In genomic region chr9:114205171-114206015, GRCh38 we compare ENCODE assay signal across 19 cellular contexts. TPM values are rescaled to one million over a fixed set of nuclear protein-coding genes. Genes with fewer than 3 reads are reported as not detected.
DNase-seq lines count a peak whose midpoint lies in the region; ATAC-seq, FAIRE-seq and TF ChIP-seq lines count a peak whose summit lies in the region.
"Had no signal": no experiment of that assay in that cellular context is flagged by ENCODE, and none has a peak within 500 bp of the region (broad histone marks: within the 10 kb centered on the region; RNA-seq: fewer than 3 reads in every experiment).

No MANE protein-coding gene starts in this region.

- H3K4me3 ChIP-seq in GM23338 (no peak overlapping the region), H1 (ENCODE audit: extremely low read depth in 1 of 4, insufficient read depth in 2 of 4, low read depth in 3 of 4, low read length in 4 of 4) (no peak overlapping the region), lower lobe of right lung (no peak overlapping the region)
- H3K4me3 ChIP-seq: HAP-1, spleen had no signal

- H3K4me2 ChIP-seq in GM23338 (no peak overlapping the region), H1 (ENCODE audit: insufficient read depth in 1 of 2, low read depth in 2 of 2, low read length in 2 of 2) (0 out of 4 replicates have a peak overlapping the region, but pooled peaks of 1 of the 2 experiments have one; percentile 20), H9 (ENCODE audit: insufficient read depth, insufficient read length, low read length) (no peak overlapping the region)

- H4K5ac ChIP-seq in H1 (ENCODE audit: insufficient read length, low read depth, low read length) (no peak overlapping the region), H9 (ENCODE audit: insufficient read length, low read depth, low read length) (no peak overlapping the region)

- H3K9ac ChIP-seq in H1 (replicated peaks in 1 of 4; ENCODE audit: extremely low read depth in 1 of 4, low read depth in 3 of 4, low read length in 3 of 4): no peak overlapping the region
- H3K9ac ChIP-seq in H9 (ENCODE audit: extremely low read depth, insufficient read length, low read length): no peak overlapping the region

- H3K14ac ChIP-seq in H1 (ENCODE audit: insufficient read length) (no peak overlapping the region), H9 (ENCODE audit: insufficient read depth, low read length) (no peak overlapping the region; the same call in 1 of the 2 replicates)

- no peak overlapping the region for H2BK12ac ChIP-seq in H1 (ENCODE audit: low read depth, low read length)
- no peak overlapping the region for H2BK12ac ChIP-seq in H9 (ENCODE audit: insufficient read length, low read depth, low read length)

- H3K18ac ChIP-seq in H1 (ENCODE audit: extremely low read depth, low read length): no peak overlapping the region; the same call in 1 of the 2 replicates
- no peak overlapping the region for H3K18ac ChIP-seq in H9 (ENCODE audit: insufficient read length, low read depth, low read length)

- H2BK5ac ChIP-seq in H1 (ENCODE audit: low read depth, low read length) (no peak overlapping the region; the same call in 1 of the 2 replicates), H9 (ENCODE audit: insufficient read length, low read length) (no peak overlapping the region)

- H2BK120ac ChIP-seq in H1 (replicated peaks; ENCODE audit: low read depth, low read length) (no peak overlapping the region), H9 (ENCODE audit: low read depth, low read length, poor library complexity, severe bottlenecking) (no peak overlapping the region)

- H2AK5ac ChIP-seq in H1 (ENCODE audit: low read depth, low read length): no peak overlapping the region
- H2AK5ac ChIP-seq in H9 (ENCODE audit: insufficient read length, low read length): no peak overlapping the region

- no peak for TF ChIP-seq POLR2A in H1 (IDR thresholded peaks at IDR 0.05; ENCODE audit: control extremely low read depth in 1 of 2, low read depth in 2 of 2, low read length in 2 of 2)

- H4K91ac ChIP-seq in H1 (replicated peaks; ENCODE audit: insufficient read length, low read length) (no peak overlapping the region), H9 (ENCODE audit: insufficient read length, low read depth, low read length) (no peak overlapping the region)

- no peaks in the 10 kb centered on the region for H3K9me2 ChIP-seq in GM23338 (ENCODE audit: insufficient read depth)

- H4K8ac ChIP-seq in H1 (ENCODE audit: extremely low read depth, insufficient read depth, low read length) (no peak overlapping the region), H9 (replicated peaks; ENCODE audit: insufficient read length, low read depth, low read length) (no peak overlapping the region)

- POLR2A ChIA-PET in H1 (lab: Charles Lee; ENCODE audit: partially characterized antibody): no interaction called here

- no peaks in the 10 kb centered on the region for H3K9me3 ChIP-seq in H1 (ENCODE audit: insufficient read depth in 2 of 2, low read depth in 1 of 2, low read length in 1 of 2)
- no peaks in the 10 kb centered on the region for H3K9me3 ChIP-seq in lower lobe of right lung
- H3K9me3 ChIP-seq in H9 (ENCODE audit: control insufficient read depth, low read depth, low read length): no peaks in the 10 kb centered on the region
- H3K9me3 ChIP-seq: HAP-1, spleen had no signal

- ATAC-seq in GM23338 (peak; percentile 27; the same call in 2 of the 3 replicates), lower lobe of right lung (no peak), sciatic nerve (peak; percentile 41), GM19324 (IDR thresholded peaks at IDR 0.05; ENCODE audit: low FRiP score, unreplicated experiment) (no peak)
- ATAC-seq: T-cell had no signal

- H3K4me1 Mint-ChIP-seq in GM23338: peaks cover 27% of the 10 kb centered on the region
- H3K4me1 Mint-ChIP-seq in H9: peaks cover 15 to 34% of the 10 kb centered on the region in 2 experiments
- H3K4me1 Mint-ChIP-seq: activated CD4-positive, alpha-beta memory T cell treated with anti-CD3 and anti-CD28 coated beads, Interleukin-2, amount 10 ng/mL, durations not matched to agents 7 days and 5 days; stimulated activated memory B cell treated with anti-CD40 and anti-IgM and Interleukin-4, amounts not matched to agents 10 μg/mL and 1 μg/mL and 100 μg/mL, for 72 hours; T-cell had no signal

- TF ChIP-seq CTCF in GM23338 (conservative IDR thresholded peaks at IDR 0.05; ENCODE audit: low read depth in 2 of 2) (no peak), H1 (IDR thresholded peaks at IDR 0.05; ENCODE audit: control extremely low read depth in 1 of 3, insufficient read depth in 1 of 3, low read depth in 1 of 3, low read length in 3 of 3) (no peak), lower lobe of right lung (IDR thresholded peaks at IDR 0.05) (no peak), H9 (conservative IDR thresholded peaks at IDR 0.05) (no peak)

- H3K27ac ChIP-seq in GM23338 (ENCODE audit: low read depth) (no peak overlapping the region), H1 (ENCODE audit: low read depth, low read length) (no peak overlapping the region; the same call in 1 of the 2 replicates), lower lobe of right lung (no peak overlapping the region), H9 (ENCODE audit: insufficient read length, low read depth, low read length) (no peak overlapping the region)
- H3K27ac ChIP-seq: RWPE1, spleen, VCaP had no signal

- CTCF ChIA-PET in H1 (lab: Charles Lee; ENCODE audit: partially characterized antibody): interaction anchor here (0.7 to 3.4 kb wide), 11 partner anchors 7 to 122 kb away, joined by 3 to 12 read pairs (median 4); partner anchors contain the start of gene KIF12

- H3K36me3 Mint-ChIP-seq in GM23338 (ENCODE audit: low read depth) (peaks cover 3% of the 10 kb centered on the region; the same call in 1 of the 3 replicates), H9 (ENCODE audit: insufficient read depth in 1 of 3, low read depth in 3 of 3) (peaks cover 0 to 12% (median 0%) of the 10 kb centered on the region in 3 experiments; a peak in 3 of 7 replicates)
- H3K36me3 Mint-ChIP-seq: stimulated activated memory B cell treated with anti-CD40 and anti-IgM and Interleukin-4, amounts not matched to agents 10 μg/mL and 1 μg/mL and 100 μg/mL, for 72 hours; T-cell had no signal

- no peak overlapping the region for H3K4ac ChIP-seq in H1 (replicated peaks; ENCODE audit: insufficient read length, low read depth, low read length)
- no peak overlapping the region for H3K4ac ChIP-seq in H9 (ENCODE audit: low read depth, low read length)

- no peak overlapping the region for H2BK20ac ChIP-seq in H1 (ENCODE audit: low read length)
- no peak overlapping the region for H2BK20ac ChIP-seq in H9 (ENCODE audit: low read depth, low read length, poor library complexity, severe bottlenecking)

- intact Hi-C loops in lower lobe of right lung (cut with DNase I): no loop called here
- intact Hi-C loops in sciatic nerve (cut with DNase I): loop anchor here (10.0 kb wide), 1 partner anchor 51 kb away; the partner anchor contains the start of gene COL27A1

- TF ChIP-seq EP300 in H1 (IDR thresholded peaks at IDR 0.05; ENCODE audit: borderline replicate concordance in 1 of 2, low read depth in 2 of 2, low read length in 2 of 2): no peak

- H2BK15ac ChIP-seq in H1 (ENCODE audit: low read length) (no peak overlapping the region), H9 (ENCODE audit: low read depth, low read length) (no peak overlapping the region)

- peaks cover 19% of the 10 kb centered on the region for H3K27me3 Mint-ChIP-seq in GM23338 (ENCODE audit: insufficient read depth, low read depth, poor library complexity)
- H3K27me3 Mint-ChIP-seq in H9 (ENCODE audit: low read depth): no peaks in the 10 kb centered on the region
- H3K27me3 Mint-ChIP-seq: activated CD4-positive, alpha-beta memory T cell treated with anti-CD3 and anti-CD28 coated beads, Interleukin-2, amount 10 ng/mL, durations not matched to agents 7 days and 5 days; T-cell had no signal

- H3K36me3 ChIP-seq in GM23338 (ENCODE audit: insufficient read depth) (no peaks in the 10 kb centered on the region), H1 (ENCODE audit: control insufficient read depth in 2 of 4, insufficient read depth in 4 of 4, low read length in 3 of 4) (no peaks in the 10 kb centered on the region; a peak in 1 of 8 replicates), lower lobe of right lung (no peaks in the 10 kb centered on the region)
- H3K36me3 ChIP-seq: spleen had no signal

- DNase-seq in GM23338 (ENCODE audit: low spot score): no peak
- DNase-seq in H1 (ENCODE audit: low read depth in 1 of 2, low spot score in 2 of 2): no peak
- peak; percentile 22 for DNase-seq in lower lobe of right lung
- peak; percentile 75 for DNase-seq in sciatic nerve (ENCODE audit: low spot score)
- no peak for DNase-seq in AML-193 (lab: John Stamatoyannopoulos, UW)
- no peak for DNase-seq in H9
- no peak for DNase-seq in activated gamma-delta T cell (lab: John Stamatoyannopoulos, UW)
- DNase-seq: activated CD4-positive, alpha-beta memory T cell treated with anti-CD3 and anti-CD28 coated beads, Interleukin-2, amount 10 ng/mL, durations not matched to agents 7 days and 5 days; foreskin fibroblast; GF-D8; NCI-H226; spleen; T-cell had no signal

- H3K27me3 ChIP-seq in GM23338 (ENCODE audit: insufficient read depth) (no peaks in the 10 kb centered on the region), H1 (replicated peaks in 1 of 4; ENCODE audit: control insufficient read depth in 3 of 4, extremely low read depth in 1 of 4, insufficient read depth in 3 of 4, low read length in 3 of 4) (no peaks in the 10 kb centered on the region), lower lobe of right lung (ENCODE audit: low read depth) (no peaks in the 10 kb centered on the region), H9 (ENCODE audit: insufficient read depth, low read length) (no peaks in the 10 kb centered on the region)
- H3K27me3 ChIP-seq: spleen had no signal

- no peak overlapping the region for H3K56ac ChIP-seq in H1 (replicated peaks; ENCODE audit: insufficient read length, low read depth, low read length)
- no peak overlapping the region for H3K56ac ChIP-seq in H9 (ENCODE audit: insufficient read length, low read depth, low read length)

- no peaks in the 10 kb centered on the region for H3K23me2 ChIP-seq in H1 (ENCODE audit: low read depth, low read length)
- no peaks in the 10 kb centered on the region for H3K23me2 ChIP-seq in H9 (ENCODE audit: insufficient read length, low read depth, low read length, poor library complexity, severe bottlenecking)

- TF ChIP-seq RAD21 in H1 (IDR thresholded peaks at IDR 0.05 in 1 of 2, conservative IDR thresholded peaks at IDR 0.05 in 1 of 2; ENCODE audit: low read depth in 2 of 2, low read length in 2 of 2): no peak

- no peak for FAIRE-seq in H1 (lab: Jason Lieb, UNC)
- FAIRE-seq: GM12892 had no signal

- H3K79me1 ChIP-seq in H1 (ENCODE audit: low read depth, low read length) (no peaks in the 10 kb centered on the region), H9 (ENCODE audit: insufficient read depth, low read depth, low read length, poor library complexity, severe bottlenecking) (no peaks in the 10 kb centered on the region)

- H3K9me3 Mint-ChIP-seq in GM23338: no peaks in the 10 kb centered on the region
- H3K9me3 Mint-ChIP-seq in H9: no peaks in the 10 kb centered on the region
- H3K9me3 Mint-ChIP-seq: activated CD4-positive, alpha-beta memory T cell treated with anti-CD3 and anti-CD28 coated beads, Interleukin-2, amount 10 ng/mL, durations not matched to agents 7 days and 5 days; stimulated activated memory B cell treated with anti-CD40 and anti-IgM and Interleukin-4, amounts not matched to agents 10 μg/mL and 1 μg/mL and 100 μg/mL, for 72 hours; T-cell had no signal

- no peak overlapping the region for H2AFZ ChIP-seq in GM23338
- H2AFZ ChIP-seq in H1 (ENCODE audit: low read length): no peak overlapping the region
- no peak overlapping the region for H2AFZ ChIP-seq in H9 (ENCODE audit: low read length)

- no peak overlapping the region for H3T11ph ChIP-seq in H9 (ENCODE audit: low read length)

- H3K4me3 Mint-ChIP-seq in GM23338 (peak overlapping the region; percentile 25; the same call in 1 of the 3 replicates), H9 (no peak overlapping the region)
- H3K4me3 Mint-ChIP-seq: activated CD4-positive, alpha-beta memory T cell treated with anti-CD3 and anti-CD28 coated beads, Interleukin-2, amount 10 ng/mL, durations not matched to agents 7 days and 5 days; stimulated activated memory B cell treated with anti-CD40 and anti-IgM and Interleukin-4, amounts not matched to agents 10 μg/mL and 1 μg/mL and 100 μg/mL, for 72 hours; T-cell had no signal

- H3K27ac Mint-ChIP-seq in GM23338 (peak overlapping the region; percentile 46; the same call in 1 of the 2 replicates), H9 (peak overlapping the region in 1 of 3 experiments; percentile 85; a peak in 1 of 7 replicates)
- H3K27ac Mint-ChIP-seq: activated CD4-positive, alpha-beta memory T cell treated with anti-CD3 and anti-CD28 coated beads, Interleukin-2, amount 10 ng/mL, durations not matched to agents 7 days and 5 days; stimulated activated memory B cell treated with anti-CD40 and anti-IgM and Interleukin-4, amounts not matched to agents 10 μg/mL and 1 μg/mL and 100 μg/mL, for 72 hours; T-cell had no signal

- H3K79me2 ChIP-seq in GM23338 (replicated peaks; ENCODE audit: insufficient read depth): no peaks in the 10 kb centered on the region
- no peaks in the 10 kb centered on the region for H3K79me2 ChIP-seq in H1 (ENCODE audit: control insufficient read depth in 1 of 2, insufficient read depth in 2 of 2, low read length in 2 of 2)
- no peaks in the 10 kb centered on the region for H3K79me2 ChIP-seq in H9 (ENCODE audit: insufficient read depth, low read length)

- H3K23ac ChIP-seq in H1 (ENCODE audit: insufficient read length): no peak overlapping the region
- H3K23ac ChIP-seq in H9 (ENCODE audit: insufficient read length, low read depth, low read length): no peak overlapping the region

- no peaks in the 10 kb centered on the region for H3F3A ChIP-seq in GM23338 (replicated peaks; ENCODE audit: low read depth)

- H3K4me1 ChIP-seq in GM23338 (ENCODE audit: insufficient read depth) (no peaks in the 10 kb centered on the region), H1 (replicated peaks in 1 of 4; ENCODE audit: control insufficient read depth in 3 of 4, insufficient read depth in 4 of 4, low read length in 3 of 4) (peaks cover 0 to 24% (median 6%) of the 10 kb centered on the region in 4 experiments; a peak in 4 of 7 replicates), lower lobe of right lung (no peaks in the 10 kb centered on the region), H9 (ENCODE audit: insufficient read depth, low read length) (no peaks in the 10 kb centered on the region)
- H3K4me1 ChIP-seq: HAP-1 had no signal

- 73% methylated on average over 10 of the region's 10 CpGs; no CpG with 5 or more reads in 1 of the 2 experiments for WGBS in H1 (ENCODE audit: extremely low coverage in 1 of 2, insufficient coverage in 1 of 2, insufficient read length in 1 of 2, insufficient replicate concordance in 2 of 2, low coverage in 1 of 2, low lambda C conversion rate in 2 of 2, missing lambda C conversion rate in 1 of 2), 2 experiments
- no CpG with 5 or more reads among the region's 10 CpGs for WGBS in H9 (ENCODE audit: extremely low coverage, insufficient read length, low lambda C conversion rate)

- no peaks in the 10 kb centered on the region; the same call in 1 of the 2 replicates for H4K20me1 ChIP-seq in GM23338 (replicated peaks; ENCODE audit: insufficient read depth)
- H4K20me1 ChIP-seq in H1 (replicated peaks in 1 of 2; ENCODE audit: control insufficient read depth in 1 of 2, insufficient read depth in 2 of 2, low read length in 2 of 2): no peaks in the 10 kb centered on the region
- no peaks in the 10 kb centered on the region for H4K20me1 ChIP-seq in H9 (ENCODE audit: control insufficient read depth, insufficient read depth, insufficient read length)

RNA-seq across cellular contexts. Expression of gene COL27A1, which starts 50.1 kb away (rescaled TPM):
- 12.9 and 18.0 TPM in 2 replicates for total RNA-seq in GM23338 (2014; rRNA removed; shearing (Covaris generic))
- 8.6 and 10.5 TPM in 2 replicates for polyA plus RNA-seq in GM23338 (2016; fragmentation: Nextera tagmentation; extraction: Ambion mirVana)
- total RNA-seq in H1 (2021; fragmentation: NEBNext Ultra II Directional; extraction: Animal tissue kit (Norgen Biotek cat#: 25700)): 22.5 and 22.8 TPM in 2 replicates
- 15.1 and 26.0 TPM in 2 replicates for polyA plus RNA-seq in H1 (2011; rRNA removed)
- polyA plus RNA-seq in H1 (2011; cell fraction: cytosol; rRNA removed): 17.3 TPM
- polyA plus RNA-seq in H1 (2011; cell fraction: nucleus; rRNA removed): 250 TPM
- 15.6 to 20.3 TPM (median 17.3 TPM) in 4 replicates for polyA plus RNA-seq in H1 (2012, experiment 1 of 2)
- polyA plus RNA-seq in H1 (2012, experiment 2 of 2): 4.8 TPM
- polyA plus RNA-seq in H1 (2013, experiment 1 of 2): 17.7 TPM
- polyA plus RNA-seq in H1 (2013, experiment 2 of 2): 15.1 TPM
- polyA minus RNA-seq in H1 (2011; rRNA and poly(A)+ RNA removed): 12.9 and 15.0 TPM in 2 replicates
- 7.2 TPM for polyA minus RNA-seq in H1 (2011; cell fraction: cytosol; rRNA and poly(A)+ RNA removed)
- 55.6 TPM for polyA minus RNA-seq in H1 (2011; cell fraction: nucleus; rRNA and poly(A)+ RNA removed)
- 13.0 TPM for total RNA-seq in lower lobe of right lung
- total RNA-seq in sciatic nerve: 42.4 TPM
- 17.5 and 17.9 TPM in 2 replicates for total RNA-seq in H9 (2021)

Comparison
In these comparisons a context has a peak if more than half of its experiments do, and no peak if none do; other contexts are left out.
1. ATAC-seq: peak in GM23338 (single experiment) and sciatic nerve (single experiment); none in lower lobe of right lung (0 of 2) and GM19324 (single experiment).
2. DNase-seq: peak in lower lobe of right lung (single experiment) and sciatic nerve (single experiment); none in GM23338 (single experiment), H1 (0 of 2), AML-193 (0 of 2), H9 (single experiment) and activated gamma-delta T cell (single experiment).